ENCODE assay signal across 32 cellular contexts in genomic region chr11:2422461-2423156, GRCh38. TPM values are rescaled to one million over a fixed set of nuclear protein-coding genes. Genes with fewer than 3 reads are reported as not detected.
DNase-seq lines count a peak whose midpoint lies in the region; ATAC-seq, FAIRE-seq and TF ChIP-seq lines count a peak whose summit lies in the region.
"Had no signal": no experiment of that assay in that cellular context is flagged by ENCODE, and none has a peak within 500 bp of the region (broad histone marks: within the 10 kb centered on the region; RNA-seq: fewer than 3 reads in every experiment).

No MANE protein-coding gene starts in this region.

- H3K27ac ChIP-seq in BLaER1 (no peak overlapping the region), kidney (ENCODE audit: low read depth in 2 of 2, low read length in 2 of 2) (no peak overlapping the region)
- H3K27ac ChIP-seq: 22Rv1, A549 had no signal

- intact Hi-C loops in Right ventricle myocardium inferior (cut with DNase I) = no loop called here
- intact Hi-C loops in cardiac septum (cut with DNase I) = no loop called here
- intact Hi-C loops in left ventricle myocardium superior (cut with micrococcal nuclease) = no loop called here
- intact Hi-C loops in left cardiac atrium (cut with DNase I) = no loop called here
- intact Hi-C loops in kidney (cut with DNase I) = loop anchor here (5.0 to 10.0 kb wide), 2 partner anchors 225 to 462 kb away; partner anchors contain the start of gene CDKN1C

- no peaks in the 10 kb centered on the region for H4K20me1 ChIP-seq in BLaER1

- no peaks in the 10 kb centered on the region for H3K9me3 ChIP-seq in BLaER1
- H3K9me3 ChIP-seq in kidney (ENCODE audit: control insufficient read depth in 1 of 2, low read length in 2 of 2) = no peaks in the 10 kb centered on the region
- H3K9me3 ChIP-seq: A549 had no signal

- H3K36me3 ChIP-seq in BLaER1 = no peaks in the 10 kb centered on the region
- H3K36me3 ChIP-seq in kidney (ENCODE audit: control insufficient read depth in 1 of 2, insufficient read depth in 2 of 2, low read length in 2 of 2) = no peaks in the 10 kb centered on the region

- H3K4me3 ChIP-seq in BLaER1 (no peak overlapping the region), kidney (ENCODE audit: low read length in 2 of 2) (no peak overlapping the region)
- H3K4me3 ChIP-seq: A549, GM12878 had no signal

- TF ChIP-seq CTCF in kidney (IDR thresholded peaks at IDR 0.05; ENCODE audit: borderline replicate concordance, extremely low read depth, insufficient read depth) = no peak

- DNase-seq in Right ventricle myocardium inferior (ENCODE audit: missing footprints) = peak; percentile 53
- no peak for DNase-seq in cardiac septum (ENCODE audit: low spot score)
- DNase-seq in left ventricle myocardium superior = peak; percentile 23
- DNase-seq in left cardiac atrium = no peak
- DNase-seq in kidney = peak; percentile 77
- no peak for DNase-seq in amniotic stem cell (lab: John Stamatoyannopoulos, UW)
- no peak for DNase-seq in foreskin melanocyte
- DNase-seq: AML-193; C1 segment of cervical spinal cord; CD4-positive, alpha-beta memory T cell; CD4-positive, CD25-positive, alpha-beta regulatory T cell; COR-L47; DMS 273 treated with DMSO at 0.1 percent for 48 hours; DMS153; DMS53; DMS79; DND-41; EL; GDM1 had no signal

- no peak overlapping the region for H3K9ac ChIP-seq in BLaER1
- H3K9ac ChIP-seq in kidney (ENCODE audit: low read length in 2 of 2) = no peak overlapping the region

- peak overlapping the region; percentile 34; the same call in 1 of the 2 replicates for H3K4me2 ChIP-seq in BLaER1
- H3K4me2 ChIP-seq: A549 had no signal

- H3K4me1 ChIP-seq in BLaER1 = peaks cover 40% of the 10 kb centered on the region
- H3K4me1 ChIP-seq in kidney (ENCODE audit: control insufficient read depth in 1 of 2, insufficient read depth in 1 of 2, low read depth in 1 of 2, low read length in 2 of 2) = peaks cover 0 to 3% of the 10 kb centered on the region in 2 donors
- H3K4me1 ChIP-seq: A549 had no signal

- 0 out of 2 replicates have a peak, but pooled peaks cover 3% of the 10 kb centered on the region for H3K27me3 ChIP-seq in BLaER1

- no peak for FAIRE-seq in kidney (lab: Jason Lieb, UNC)
- FAIRE-seq: A549, GM12878, GM12892, GM18507 had no signal

- ATAC-seq in Right ventricle myocardium inferior (no peak), left ventricle myocardium superior (no peak), left cardiac atrium (no peak)
- ATAC-seq: A549, GM12878 had no signal

RNA-seq across cellular contexts. Expression of gene TRPM5, which starts 21.7 kb away (rescaled TPM):
- total RNA-seq in Right ventricle myocardium inferior (not detected), cardiac septum (not detected), left ventricle myocardium superior (not detected), left cardiac atrium (not detected), kidney (0.25 TPM)
- 0.69 TPM for polyA plus RNA-seq in kidney (ENCODE audit: insufficient read depth, low read depth, low replicate concordance)
- total RNA-seq: A172; B cell; CD8-positive, alpha-beta memory T cell; G401; GM12878 had no signal
- polyA plus RNA-seq: A549; BJ; CD14-positive monocyte; CD4-positive, alpha-beta memory T cell; CD4-positive, CD25-positive, alpha-beta regulatory T cell; CD8-positive, alpha-beta memory T cell; GM12878 had no signal

RNA-seq across cellular contexts. Expression of gene TSSC4, which starts 22.1 kb away (rescaled TPM):
- total RNA-seq in Right ventricle myocardium inferior = 31.4 TPM
- total RNA-seq in cardiac septum = 36.2 TPM
- 34.8 TPM for total RNA-seq in left ventricle myocardium superior
- 10 to 100 TPM; 34.9 to 45.7 TPM for total RNA-seq in left cardiac atrium
- total RNA-seq in kidney = 42.3 TPM
- 51.4 TPM for polyA plus RNA-seq in kidney (ENCODE audit: insufficient read depth, low read depth, low replicate concordance)

RNA-seq across cellular contexts. Expression of gene KCNQ1, which starts 22.2 kb away (rescaled TPM):
- total RNA-seq in Right ventricle myocardium inferior (40.0 TPM), cardiac septum (43.0 TPM), left ventricle myocardium superior (49.7 TPM), left cardiac atrium (10 to 100 TPM; 33.5 to 39.7 TPM), kidney (45.5 TPM)
- 49.4 TPM for polyA plus RNA-seq in kidney (ENCODE audit: insufficient read depth, low read depth, low replicate concordance)
- total RNA-seq: Daoy had no signal
- polyA plus RNA-seq: BJ had no signal

RNA-seq across cellular contexts. Expression of gene CD81, which starts 45.5 kb away (rescaled TPM):
- total RNA-seq in Right ventricle myocardium inferior (531 TPM), cardiac septum (663 TPM), left ventricle myocardium superior (653 TPM), left cardiac atrium (100 to 1,000 TPM; 699 to 773 TPM), kidney (950 TPM)
- 827 TPM for polyA plus RNA-seq in kidney (ENCODE audit: insufficient read depth, low read depth, low replicate concordance)

Comparison
In these comparisons a context has a peak if more than half of its experiments do, and no peak if none do; other contexts are left out.
1. DNase-seq: peak in Right ventricle myocardium inferior (single experiment), left ventricle myocardium superior (single experiment) and kidney (single experiment); none in cardiac septum (single experiment), left cardiac atrium (single experiment), amniotic stem cell (single experiment) and foreskin melanocyte (single experiment).